8 cellular contexts compared by ENCODE assay signal in genomic region chr15:47718474-47719440, GRCh38. TPM values are rescaled to one million over a fixed set of nuclear protein-coding genes. Genes with fewer than 3 reads are reported as not detected.
DNase-seq lines count a peak whose midpoint lies in the region; ATAC-seq and TF ChIP-seq lines count a peak whose summit lies in the region.

No MANE protein-coding gene starts in this region.

- no peak for ATAC-seq in naive thymus-derived CD4-positive, alpha-beta T cell
- no peak for ATAC-seq in activated naive CD8-positive, alpha-beta T cell treated with anti-CD3 and anti-CD28 coated beads, Interleukin-2, amount 50 U/mL, for 24 hours

- H3K27ac ChIP-seq in iPS-20b (ENCODE audit: low read length): no peak overlapping the region
- peak overlapping the region; percentile 19 to 79 (median 58) for H3K27ac ChIP-seq in spleen
- no peak overlapping the region for H3K27ac ChIP-seq in naive thymus-derived CD4-positive, alpha-beta T cell (ENCODE audit: low read depth, low read length)

- peaks cover 45% of the 10 kb centered on the region for H3K27me3 Mint-ChIP-seq in brain
- peaks cover 61 to 76% (median 70%) of the 10 kb centered on the region in 5 donors for H3K27me3 Mint-ChIP-seq in naive thymus-derived CD4-positive, alpha-beta T cell
- H3K27me3 Mint-ChIP-seq in activated naive CD8-positive, alpha-beta T cell treated with anti-CD3 and anti-CD28 coated beads, Interleukin-2, amount 50 U/mL, for 24 hours: peaks cover 52% of the 10 kb centered on the region
- H3K27me3 Mint-ChIP-seq in activated T-cell treated with anti-CD3 and anti-CD28 coated beads, Interleukin-2, amount 50 U/mL, for 24 hours: peaks cover 77% of the 10 kb centered on the region

- H3K27me3 ChIP-seq in iPS-20b (ENCODE audit: insufficient read depth, low read length) (peaks cover 63% of the 10 kb centered on the region), spleen (replicated peaks in 1 of 7) (peaks cover 0 to 77% (median 15%) of the 10 kb centered on the region in 7 donors)
- peaks cover 0 to 6% of the 10 kb centered on the region in 2 donors for H3K27me3 ChIP-seq in naive thymus-derived CD4-positive, alpha-beta T cell (ENCODE audit: control insufficient read depth in 2 of 2, insufficient read depth in 2 of 2, low read length in 2 of 2)

- DNase-seq in HFF-Myc (ENCODE audit: extremely low read depth, low read depth) (no peak), spleen (no peak)
- DNase-seq in naive thymus-derived CD4-positive, alpha-beta T cell: no peak
- no peak for DNase-seq in activated naive CD8-positive, alpha-beta T cell treated with anti-CD3 and anti-CD28 coated beads, Interleukin-2, amount 50 U/mL, for 24 hours
- DNase-seq in activated naive CD4-positive, alpha-beta T cell (lab: John Stamatoyannopoulos, UW): no peak
- no peak for DNase-seq in activated T-cell treated with anti-CD3 and anti-CD28 coated beads, Interleukin-2, amount 50 U/mL, for 24 hours

- H3K9me3 ChIP-seq in iPS-20b (ENCODE audit: insufficient read depth, low read depth, low read length): no peaks in the 10 kb centered on the region
- no peaks in the 10 kb centered on the region for H3K9me3 ChIP-seq in spleen
- no peaks in the 10 kb centered on the region for H3K9me3 ChIP-seq in naive thymus-derived CD4-positive, alpha-beta T cell (ENCODE audit: control insufficient read depth in 2 of 3, low read length in 3 of 3)

- no peak for TF ChIP-seq POLR2A in spleen (IDR thresholded peaks at IDR 0.05)

- peak overlapping the region; percentile 90 to 99 (median 98) for H3K27ac Mint-ChIP-seq in brain
- no peak overlapping the region for H3K27ac Mint-ChIP-seq in naive thymus-derived CD4-positive, alpha-beta T cell
- no peak overlapping the region for H3K27ac Mint-ChIP-seq in activated naive CD8-positive, alpha-beta T cell treated with anti-CD3 and anti-CD28 coated beads, Interleukin-2, amount 50 U/mL, for 24 hours
- no peak overlapping the region for H3K27ac Mint-ChIP-seq in activated T-cell treated with anti-CD3 and anti-CD28 coated beads, Interleukin-2, amount 50 U/mL, for 24 hours

- peaks cover 72% of the 10 kb centered on the region for H3K4me1 Mint-ChIP-seq in brain
- peaks cover 0 to 12% (median 5%) of the 10 kb centered on the region in 7 donors for H3K4me1 Mint-ChIP-seq in naive thymus-derived CD4-positive, alpha-beta T cell
- H3K4me1 Mint-ChIP-seq in activated naive CD8-positive, alpha-beta T cell treated with anti-CD3 and anti-CD28 coated beads, Interleukin-2, amount 50 U/mL, for 24 hours: peaks cover 9% of the 10 kb centered on the region
- H3K4me1 Mint-ChIP-seq in activated T-cell treated with anti-CD3 and anti-CD28 coated beads, Interleukin-2, amount 50 U/mL, for 24 hours (ENCODE audit: low read depth): peaks cover 5% of the 10 kb centered on the region

- TF ChIP-seq CTCF in HFF-Myc (IDR thresholded peaks at IDR 0.05; ENCODE audit: low read depth, low read length, missing control alignments) (no peak), brain (conservative IDR thresholded peaks at IDR 0.05) (no peak), spleen (IDR thresholded peaks at IDR 0.05 in 8 of 11, conservative IDR thresholded peaks at IDR 0.05 in 3 of 11) (no peak)

- no peaks in the 10 kb centered on the region for H3K36me3 Mint-ChIP-seq in brain
- H3K36me3 Mint-ChIP-seq in naive thymus-derived CD4-positive, alpha-beta T cell: no peaks in the 10 kb centered on the region
- H3K36me3 Mint-ChIP-seq in activated naive CD8-positive, alpha-beta T cell treated with anti-CD3 and anti-CD28 coated beads, Interleukin-2, amount 50 U/mL, for 24 hours (ENCODE audit: low read depth): no peaks in the 10 kb centered on the region
- H3K36me3 Mint-ChIP-seq in activated T-cell treated with anti-CD3 and anti-CD28 coated beads, Interleukin-2, amount 50 U/mL, for 24 hours (ENCODE audit: low read depth): no peaks in the 10 kb centered on the region

- 3 to 6% (median 4%) methylated on average over 38 to 51 of the region's 51 CpGs for WGBS in spleen, 5 donors

- H3K9ac ChIP-seq in iPS-20b (ENCODE audit: low read depth, low read length): peak overlapping the region; percentile 40; the same call in 1 of the 2 replicates

- H3K4me3 ChIP-seq in HFF-Myc (replicated peaks; ENCODE audit: low read depth, low read length): peak overlapping the region; percentile 55
- H3K4me3 ChIP-seq in iPS-20b (ENCODE audit: low read length): peak overlapping the region; percentile 82
- peak overlapping the region; percentile 30 to 74 (median 57) for H3K4me3 ChIP-seq in spleen
- H3K4me3 ChIP-seq in naive thymus-derived CD4-positive, alpha-beta T cell (ENCODE audit: low read length): no peak overlapping the region

- H3K4me1 ChIP-seq in iPS-20b (ENCODE audit: insufficient read depth, low read length) (peaks cover 14% of the 10 kb centered on the region; the same call in 1 of the 2 replicates), spleen (peaks cover 0 to 33% (median 13%) of the 10 kb centered on the region in 6 donors)
- H3K4me1 ChIP-seq in naive thymus-derived CD4-positive, alpha-beta T cell (ENCODE audit: control insufficient read depth in 2 of 2, insufficient read depth in 2 of 2, low read length in 2 of 2): no peaks in the 10 kb centered on the region

- no peaks in the 10 kb centered on the region for H3K36me3 ChIP-seq in iPS-20b (ENCODE audit: insufficient read depth, low read depth, low read length)
- H3K36me3 ChIP-seq in spleen: no peaks in the 10 kb centered on the region
- H3K36me3 ChIP-seq in naive thymus-derived CD4-positive, alpha-beta T cell (ENCODE audit: control insufficient read depth in 2 of 3, insufficient read depth in 3 of 3, low read length in 3 of 3): no peaks in the 10 kb centered on the region

- peak overlapping the region; percentile 91 to 100 (median 98) for H3K4me3 Mint-ChIP-seq in brain
- no peak overlapping the region for H3K4me3 Mint-ChIP-seq in naive thymus-derived CD4-positive, alpha-beta T cell
- no peak overlapping the region for H3K4me3 Mint-ChIP-seq in activated naive CD8-positive, alpha-beta T cell treated with anti-CD3 and anti-CD28 coated beads, Interleukin-2, amount 50 U/mL, for 24 hours
- H3K4me3 Mint-ChIP-seq in activated T-cell treated with anti-CD3 and anti-CD28 coated beads, Interleukin-2, amount 50 U/mL, for 24 hours: no peak overlapping the region

- intact Hi-C loops in spleen (cut with DNase I; ENCODE audit: low total_unique reads): loop anchor here (10.0 kb wide), 1 partner anchor 266 kb away; no protein-coding TSS in a partner anchor
- intact Hi-C loops in naive thymus-derived CD4-positive, alpha-beta T cell (cut with micrococcal nuclease): no loop called here

- H3K9me3 Mint-ChIP-seq in brain: peaks cover 0 to 3% (median 0%) of the 10 kb centered on the region in 5 experiments
- H3K9me3 Mint-ChIP-seq in naive thymus-derived CD4-positive, alpha-beta T cell: peaks cover 0 to 7% (median 0%) of the 10 kb centered on the region in 11 donors
- H3K9me3 Mint-ChIP-seq in activated naive CD8-positive, alpha-beta T cell treated with anti-CD3 and anti-CD28 coated beads, Interleukin-2, amount 50 U/mL, for 24 hours: no peaks in the 10 kb centered on the region
- H3K9me3 Mint-ChIP-seq in activated T-cell treated with anti-CD3 and anti-CD28 coated beads, Interleukin-2, amount 50 U/mL, for 24 hours: no peaks in the 10 kb centered on the region

- POLR2A ChIA-PET in naive thymus-derived CD4-positive, alpha-beta T cell (lab: Charles Lee): no interaction called here

- CTCF ChIA-PET in naive thymus-derived CD4-positive, alpha-beta T cell (lab: Charles Lee): no interaction called here

RNA-seq across cellular contexts. Expression of gene SEMA6D, which starts 1.5 kb away (rescaled TPM):
- 10.2 TPM for polyA plus RNA-seq in brain (ENCODE audit: insufficient read depth, low read depth, low replicate concordance)
- total RNA-seq in spleen: 1 to 10 TPM; 1.3 to 6.5 (median 2.6) TPM
- polyA plus RNA-seq in spleen: under 1 TPM; 0.52 to 0.85 (median 0.77) TPM
- total RNA-seq in naive thymus-derived CD4-positive, alpha-beta T cell: not detected
- not detected for polyA plus RNA-seq in naive thymus-derived CD4-positive, alpha-beta T cell

Comparison
In these comparisons a context has a peak if more than half of its experiments do, and no peak if none do; other contexts are left out.
1. H3K27ac Mint-ChIP-seq: peak in brain (5 of 5); none in naive thymus-derived CD4-positive, alpha-beta T cell (0 of 9), activated naive CD8-positive, alpha-beta T cell treated with anti-CD3 and anti-CD28 coated beads, Interleukin-2, amount 50 U/mL, for 24 hours (single experiment) and activated T-cell treated with anti-CD3 and anti-CD28 coated beads, Interleukin-2, amount 50 U/mL, for 24 hours (single experiment).
2. H3K4me3 Mint-ChIP-seq: peak in brain (5 of 5); none in naive thymus-derived CD4-positive, alpha-beta T cell (0 of 10), activated naive CD8-positive, alpha-beta T cell treated with anti-CD3 and anti-CD28 coated beads, Interleukin-2, amount 50 U/mL, for 24 hours (single experiment) and activated T-cell treated with anti-CD3 and anti-CD28 coated beads, Interleukin-2, amount 50 U/mL, for 24 hours (single experiment).
3. H3K27ac ChIP-seq: peak in spleen (8 of 8); none in iPS-20b (single experiment) and naive thymus-derived CD4-positive, alpha-beta T cell (single experiment).